ENCODE assay signal across 20 cellular contexts in the genomic region with DNA sequence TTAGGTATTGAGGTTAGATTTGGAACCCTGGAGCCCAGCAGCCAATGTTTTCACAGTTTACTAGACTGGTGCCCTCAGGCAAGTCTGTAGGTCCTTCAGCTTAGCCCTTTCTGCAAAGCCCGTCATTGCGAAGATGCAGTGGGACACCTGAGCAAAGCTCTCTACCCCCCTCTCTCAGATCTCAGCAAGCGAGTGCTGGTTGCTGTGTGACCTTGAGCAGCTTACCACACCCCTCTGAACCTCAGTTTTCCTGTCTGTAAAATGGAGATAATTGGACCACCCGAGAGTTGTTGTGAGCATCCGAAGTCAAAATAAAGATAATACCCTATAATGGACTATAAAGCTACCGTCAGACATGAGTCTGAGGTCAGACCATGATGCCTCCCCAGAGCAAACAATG. TPM values are rescaled to one million over a fixed set of nuclear protein-coding genes. Genes with fewer than 3 reads are reported as not detected.
DNase-seq lines count a peak whose midpoint lies in the region; ATAC-seq, FAIRE-seq and TF ChIP-seq lines count a peak whose summit lies in the region.
"Had no signal": no experiment of that assay in that cellular context is flagged by ENCODE, and none has a peak within 500 bp of the region (broad histone marks: within the 10 kb centered on the region; RNA-seq: fewer than 3 reads in every experiment).

No MANE protein-coding gene starts in this region.

- WGBS in HepG2 (ENCODE audit: low lambda C conversion rate), result 84% methylated on average over 6 of the region's 6 CpGs
- 85 to 92% (median 89%) methylated on average over 6 of the region's 6 CpGs for WGBS in heart left ventricle, 4 donors

- H2AFZ ChIP-seq in HepG2 (ENCODE audit: low read length), result no peak overlapping the region

- peak overlapping the region; percentile 35 for H3K4me3 Mint-ChIP-seq in progenitor cell of endocrine pancreas (ENCODE audit: low read depth)
- no peak overlapping the region for H3K4me3 Mint-ChIP-seq in activated T-cell treated with anti-CD3 and anti-CD28 coated beads, Interleukin-2, amount 50 U/mL, for 72 hours
- H3K4me3 Mint-ChIP-seq: CD8-positive, alpha-beta memory T cell had no signal

- peaks cover 13% of the 10 kb centered on the region for H3K36me3 Mint-ChIP-seq in progenitor cell of endocrine pancreas (ENCODE audit: insufficient read depth)
- H3K36me3 Mint-ChIP-seq in activated T-cell treated with anti-CD3 and anti-CD28 coated beads, Interleukin-2, amount 50 U/mL, for 72 hours (ENCODE audit: insufficient read depth in 2 of 2), result no peaks in the 10 kb centered on the region
- H3K36me3 Mint-ChIP-seq: CD8-positive, alpha-beta memory T cell had no signal

- in situ Hi-C loops in HepG2 (cut with HindIII; ENCODE audit: extremely low pct_ligation_motif_present, low pct_unique_long_range_greater_than_20kb), result no loop called here

- POLR2A ChIA-PET in GM10248 (lab: Yijun Ruan, JAX) (no interaction called here), HEK293 (lab: Yijun Ruan, JAX) (no interaction called here), HepG2 (lab: Yijun Ruan, JAX) (no interaction called here)

- H3K4me1 Mint-ChIP-seq in progenitor cell of endocrine pancreas (ENCODE audit: low read depth), result peaks cover 41% of the 10 kb centered on the region
- H3K4me1 Mint-ChIP-seq in activated T-cell treated with anti-CD3 and anti-CD28 coated beads, Interleukin-2, amount 50 U/mL, for 72 hours (ENCODE audit: low read depth), result no peaks in the 10 kb centered on the region
- H3K4me1 Mint-ChIP-seq: CD8-positive, alpha-beta memory T cell had no signal

- TF ChIP-seq CTCF in GM10248 (IDR thresholded peaks at IDR 0.05; ENCODE audit: control extremely low read depth, extremely low read depth, low read depth, missing control alignments) (no peak), HEK293 (tag by site-specific recombination; IDR thresholded peaks at IDR 0.05) (no peak), HepG2 (CRISPR knock-in tag; IDR thresholded peaks at IDR 0.05) (no peak), progenitor cell of endocrine pancreas (IDR thresholded peaks at IDR 0.05; ENCODE audit: unreplicated experiment) (no peak), heart left ventricle (IDR thresholded peaks at IDR 0.05) (no peak), D721Med (IDR thresholded peaks at IDR 0.05; ENCODE audit: insufficient read depth, missing control alignments) (no peak)

- H3K9me3 ChIP-seq in HEK293 (ENCODE audit: control insufficient read depth, insufficient read depth, low read depth, low read length), result no peaks in the 10 kb centered on the region
- H3K9me3 ChIP-seq in HepG2 (ENCODE audit: low read length), result no peaks in the 10 kb centered on the region
- H3K9me3 ChIP-seq in heart left ventricle, result no peaks in the 10 kb centered on the region
- H3K9me3 ChIP-seq: A549, BLaER1, Caco-2 had no signal

- no peak for TF ChIP-seq RAD21 in HepG2 (CRISPR knock-in tag; IDR thresholded peaks at IDR 0.05)

- FAIRE-seq in HepG2 (lab: Jason Lieb, UNC) (no peak), D721Med (lab: Jason Lieb, UNC) (no peak)
- FAIRE-seq: A549, GM12878, H1 had no signal

- H3K27ac ChIP-seq in HEK293 (ENCODE audit: extremely low read depth, low read depth, low read length) (no peak overlapping the region), HepG2 (ENCODE audit: extremely low read length, insufficient read depth, low read length) (no peak overlapping the region), heart left ventricle (no peak overlapping the region)
- H3K27ac ChIP-seq: A549, BLaER1 had no signal

- no TSS peak for BruUV-seq in HepG2 (replicated peaks; lab: Mats Ljungman, UMichigan)

- no peak overlapping the region for H3K4me3 ChIP-seq in HEK293 (ENCODE audit: low read depth, low read length)
- H3K4me3 ChIP-seq in HepG2 (replicated peaks in 1 of 3; ENCODE audit: insufficient read depth in 1 of 3, low read depth in 2 of 3, low read length in 3 of 3), result peak overlapping the region in 2 of 3 experiments; percentile 34 to 79; a peak in 4 of 6 replicates
- H3K4me3 ChIP-seq in heart left ventricle, result no peak overlapping the region
- H3K4me3 ChIP-seq: A549, BLaER1, GM12878 had no signal

- H3K4me1 ChIP-seq in HEK293 (ENCODE audit: control insufficient read depth, insufficient read depth, low read length) (no peaks in the 10 kb centered on the region), HepG2 (ENCODE audit: insufficient read depth, low read length) (peaks cover 84% of the 10 kb centered on the region), heart left ventricle (peaks cover 0 to 6% (median 0%) of the 10 kb centered on the region in 12 donors)
- H3K4me1 ChIP-seq: A549 had no signal

- DNase-seq in GM10248 (ENCODE audit: extremely low spot score) (peak; percentile 4), HepG2 (ENCODE audit: low spot score) (no peak), progenitor cell of endocrine pancreas (ENCODE audit: low spot score, unreplicated experiment) (no peak), heart left ventricle (no peak), NCI-H2171 treated with DMSO at 0.1 percent for 48 hours (lab: John Stamatoyannopoulos, UW) (no peak), D721Med (ENCODE audit: insufficient read length, low spot score) (no peak)
- no peak for DNase-seq in activated T-cell treated with anti-CD3 and anti-CD28 coated beads, Interleukin-2, amount 50 U/mL, for 72 hours
- DNase-seq: AML-193; Caco-2; CD8-positive, alpha-beta memory T cell; DMS 273 treated with DMSO at 0.1 percent for 48 hours; IMR-90; KG1 had no signal

- no peak for TF ChIP-seq EP300 in HepG2 (IDR thresholded peaks at IDR 0.05; ENCODE audit: low read depth in 2 of 2, low read length in 2 of 2)
- TF ChIP-seq EP300 in HepG2 (CRISPR knock-in tag; IDR thresholded peaks at IDR 0.05; ENCODE audit: borderline replicate concordance), result no peak

- peaks cover 61% of the 10 kb centered on the region for H3K79me2 ChIP-seq in HepG2 (ENCODE audit: insufficient read depth, low read length)

- no peaks in the 10 kb centered on the region for H3K27me3 Mint-ChIP-seq in progenitor cell of endocrine pancreas
- H3K27me3 Mint-ChIP-seq in activated T-cell treated with anti-CD3 and anti-CD28 coated beads, Interleukin-2, amount 50 U/mL, for 72 hours (ENCODE audit: low read depth), result no peaks in the 10 kb centered on the region

- peaks cover 19% of the 10 kb centered on the region for H4K20me1 ChIP-seq in HepG2 (ENCODE audit: insufficient read depth, low read length)
- H4K20me1 ChIP-seq: BLaER1 had no signal

- ATAC-seq in HepG2 (no peak), heart left ventricle (no peak)
- no peak for ATAC-seq in activated T-cell treated with anti-CD3 and anti-CD28 coated beads, Interleukin-2, amount 50 U/mL, for 72 hours (replicated peaks in 1 of 2)
- ATAC-seq: A549, GM12878, HCT116 had no signal

- intact Hi-C loops in HepG2 (cut with micrococcal nuclease; ENCODE audit: unreplicated experiment), result no loop called here
- intact Hi-C loops in heart left ventricle (cut with DNase I), result no loop called here

- H3K27ac Mint-ChIP-seq in progenitor cell of endocrine pancreas, result no peak overlapping the region
- no peak overlapping the region for H3K27ac Mint-ChIP-seq in activated T-cell treated with anti-CD3 and anti-CD28 coated beads, Interleukin-2, amount 50 U/mL, for 72 hours

- H3K9me3 Mint-ChIP-seq in progenitor cell of endocrine pancreas (ENCODE audit: low read depth), result no peaks in the 10 kb centered on the region
- no peaks in the 10 kb centered on the region for H3K9me3 Mint-ChIP-seq in activated T-cell treated with anti-CD3 and anti-CD28 coated beads, Interleukin-2, amount 50 U/mL, for 72 hours
- H3K9me3 Mint-ChIP-seq: CD8-positive, alpha-beta memory T cell had no signal

- TF ChIP-seq POLR2A in HepG2 (IDR thresholded peaks at IDR 0.05; ENCODE audit: insufficient read depth in 1 of 2, low read depth in 2 of 2, low read length in 2 of 2) (no peak), heart left ventricle (IDR thresholded peaks at IDR 0.05) (no peak)

- H3K36me3 ChIP-seq in HEK293 (ENCODE audit: control insufficient read depth in 2 of 2, insufficient read depth in 1 of 2, low read length in 2 of 2), result no peaks in the 10 kb centered on the region
- H3K36me3 ChIP-seq in HepG2 (replicated peaks in 1 of 2; ENCODE audit: control insufficient read depth in 1 of 2, insufficient read depth in 2 of 2, low read length in 2 of 2), result peaks cover 3 to 28% of the 10 kb centered on the region in 2 experiments
- H3K36me3 ChIP-seq in heart left ventricle, result no peaks in the 10 kb centered on the region
- H3K36me3 ChIP-seq: BLaER1 had no signal

- H3K4me2 ChIP-seq in HepG2 (ENCODE audit: low read depth, low read length), result peak overlapping the region; percentile 98
- H3K4me2 ChIP-seq: A549, BLaER1 had no signal

- no peaks in the 10 kb centered on the region for H3K27me3 ChIP-seq in HepG2 (ENCODE audit: control insufficient read depth in 1 of 2, insufficient read depth in 2 of 2, low read length in 2 of 2)
- H3K27me3 ChIP-seq in heart left ventricle, result no peaks in the 10 kb centered on the region
- H3K27me3 ChIP-seq: BLaER1 had no signal

- CTCF ChIA-PET in GM10248 (lab: Yijun Ruan, JAX) (interaction anchor here (1.0 to 8.2 kb wide), 4 partner anchors 8 to 348 kb away, joined by 3 to 53 read pairs (median 16); a partner anchor contains a TSS), HEK293 (lab: Yijun Ruan, JAX) (interaction anchor here (1.1 to 3.2 kb wide), 2 partner anchors 12 to 30 kb away, joined by 3 to 11 read pairs; no protein-coding TSS in a partner anchor), HepG2 (lab: Yijun Ruan, JAX; ENCODE audit: low intra/inter-chr PET ratio, low total read pairs) (interaction anchor here (0.9 kb wide), 1 partner anchor 28 kb away, joined by 3 read pairs; no protein-coding TSS in a partner anchor)

- H3K9ac ChIP-seq in HepG2 (ENCODE audit: insufficient read depth, low read depth, low read length), result peak overlapping the region; percentile 55; the same call in 1 of the 2 replicates
- H3K9ac ChIP-seq: BLaER1 had no signal

RNA-seq across cellular contexts. Expression of a gene that starts 3.7 kb away (rescaled TPM):
- 3.8 and 4.8 TPM in 2 replicates for total RNA-seq in HepG2 (2016; rRNA removed; fragmentation: Illumina TruSeq; extraction: Trizol)
- 1.9 and 2.0 TPM in 2 replicates for total RNA-seq in HepG2 (2016; cell fraction: cytosol; rRNA removed; fragmentation: Illumina TruSeq; extraction: Trizol; ENCODE audit: low read depth)
- 2.9 and 4.5 TPM in 2 replicates for total RNA-seq in HepG2 (2016; cell fraction: insoluble cytoplasmic fraction; rRNA removed; fragmentation: Illumina TruSeq; extraction: Trizol)
- total RNA-seq in HepG2 (2016; cell fraction: membrane; rRNA removed; fragmentation: Illumina TruSeq; extraction: Trizol), result 3.9 and 4.0 TPM in 2 replicates
- total RNA-seq in HepG2 (2016; cell fraction: nucleus; rRNA removed; fragmentation: Illumina TruSeq; extraction: Trizol), result 10.5 and 11.9 TPM in 2 replicates
- polyA plus RNA-seq in HepG2 (2011; rRNA removed), result 14.5 and 26.6 TPM in 2 replicates
- 10.4 and 11.4 TPM in 2 replicates for polyA plus RNA-seq in HepG2 (2011; cell fraction: cytosol; rRNA removed)
- polyA plus RNA-seq in HepG2 (2011; cell fraction: nucleus; rRNA removed), result 72.5 and 82.9 TPM in 2 replicates
- 14.5 and 17.3 TPM in 2 replicates for polyA plus RNA-seq in HepG2 (2012)
- polyA plus RNA-seq in HepG2 (2016; cell fraction: cytosol; fragmentation: Illumina TruSeq; extraction: Trizol; ENCODE audit: low read depth), result 2.2 and 2.7 TPM in 2 replicates
- polyA plus RNA-seq in HepG2 (2016; cell fraction: insoluble cytoplasmic fraction; fragmentation: Illumina TruSeq; extraction: Trizol; ENCODE audit: low read depth), result 4.9 and 6.8 TPM in 2 replicates
- 4.3 TPM in 2 replicates for polyA plus RNA-seq in HepG2 (2016; cell fraction: membrane; fragmentation: Illumina TruSeq; extraction: Trizol; ENCODE audit: low read depth)
- polyA plus RNA-seq in HepG2 (2016; cell fraction: nucleus; fragmentation: Illumina TruSeq; extraction: Trizol; ENCODE audit: insufficient read depth, low read depth), result 43.1 and 46.9 TPM in 2 replicates
- polyA minus RNA-seq in HepG2 (2011; rRNA and poly(A)+ RNA removed; ENCODE audit: low replicate concordance), result 0.19 and 29.3 TPM in 2 replicates
- polyA minus RNA-seq in HepG2 (2011; cell fraction: cytosol; rRNA and poly(A)+ RNA removed), result 9.6 and 11.7 TPM in 2 replicates
- 16.9 and 24.6 TPM in 2 replicates for polyA minus RNA-seq in HepG2 (2011; cell fraction: nucleus; rRNA and poly(A)+ RNA removed)
- total RNA-seq in progenitor cell of endocrine pancreas, result 21.0 and 21.2 TPM in 2 replicates
- under 1 TPM in 5 of 9 donors, not detected in 4; 0.07 to 0.25 (median 0.14) TPM for total RNA-seq in heart left ventricle
- polyA plus RNA-seq in heart left ventricle, result under 1 TPM; 0.03 to 0.11 TPM
- total RNA-seq in activated T-cell treated with anti-CD3 and anti-CD28 coated beads, Interleukin-2, amount 50 U/mL, for 72 hours, result under 1 TPM; 0.12 to 0.25 TPM
- total RNA-seq: CD8-positive, alpha-beta memory T cell; Daoy; GM12878; IMR-90 had no signal
- polyA plus RNA-seq: CD8-positive, alpha-beta memory T cell had no signal

RNA-seq across cellular contexts. Expression of a gene that starts 36.3 kb away (rescaled TPM):
- total RNA-seq in HepG2 (2016; rRNA removed; fragmentation: Illumina TruSeq; extraction: Trizol), result 105 and 120 TPM in 2 replicates
- 15.2 and 16.6 TPM in 2 replicates for total RNA-seq in HepG2 (2016; cell fraction: cytosol; rRNA removed; fragmentation: Illumina TruSeq; extraction: Trizol; ENCODE audit: low read depth)
- 109 and 123 TPM in 2 replicates for total RNA-seq in HepG2 (2016; cell fraction: insoluble cytoplasmic fraction; rRNA removed; fragmentation: Illumina TruSeq; extraction: Trizol)
- 29.3 and 30.6 TPM in 2 replicates for total RNA-seq in HepG2 (2016; cell fraction: membrane; rRNA removed; fragmentation: Illumina TruSeq; extraction: Trizol)
- total RNA-seq in HepG2 (2016; cell fraction: nucleus; rRNA removed; fragmentation: Illumina TruSeq; extraction: Trizol), result 97.6 and 120 TPM in 2 replicates
- 82.6 and 106 TPM in 2 replicates for polyA plus RNA-seq in HepG2 (2011; rRNA removed)
- 53.6 and 58.7 TPM in 2 replicates for polyA plus RNA-seq in HepG2 (2011; cell fraction: cytosol; rRNA removed)
- 231 and 242 TPM in 2 replicates for polyA plus RNA-seq in HepG2 (2011; cell fraction: nucleus; rRNA removed)
- polyA plus RNA-seq in HepG2 (2012), result 45.8 and 68.4 TPM in 2 replicates
- polyA plus RNA-seq in HepG2 (2016; cell fraction: cytosol; fragmentation: Illumina TruSeq; extraction: Trizol; ENCODE audit: low read depth), result 11.3 and 12.0 TPM in 2 replicates
- polyA plus RNA-seq in HepG2 (2016; cell fraction: insoluble cytoplasmic fraction; fragmentation: Illumina TruSeq; extraction: Trizol; ENCODE audit: low read depth), result 83.4 and 100 TPM in 2 replicates
- 18.2 and 23.9 TPM in 2 replicates for polyA plus RNA-seq in HepG2 (2016; cell fraction: membrane; fragmentation: Illumina TruSeq; extraction: Trizol; ENCODE audit: low read depth)
- 214 and 219 TPM in 2 replicates for polyA plus RNA-seq in HepG2 (2016; cell fraction: nucleus; fragmentation: Illumina TruSeq; extraction: Trizol; ENCODE audit: insufficient read depth, low read depth)
- polyA minus RNA-seq in HepG2 (2011; rRNA and poly(A)+ RNA removed; ENCODE audit: low replicate concordance), result 168 and 202 TPM in 2 replicates
- polyA minus RNA-seq in HepG2 (2011; cell fraction: cytosol; rRNA and poly(A)+ RNA removed), result 27.9 and 30.7 TPM in 2 replicates
- polyA minus RNA-seq in HepG2 (2011; cell fraction: nucleus; rRNA and poly(A)+ RNA removed), result 96.8 and 111 TPM in 2 replicates
- 111 and 120 TPM in 2 replicates for total RNA-seq in progenitor cell of endocrine pancreas
- 10 to 100 TPM; 19.4 to 43.4 (median 28.4) TPM for total RNA-seq in heart left ventricle
- polyA plus RNA-seq in heart left ventricle, result 10 to 100 TPM; 34.1 to 39.3 TPM
- total RNA-seq in activated T-cell treated with anti-CD3 and anti-CD28 coated beads, Interleukin-2, amount 50 U/mL, for 72 hours, result 10 to 100 TPM; 59.9 to 72.3 TPM

RNA-seq across cellular contexts. Expression of a gene that starts 44.6 kb away (rescaled TPM):
- total RNA-seq in HepG2 (2016; rRNA removed; fragmentation: Illumina TruSeq; extraction: Trizol), result 39.2 and 81.4 TPM in 2 replicates
- total RNA-seq in HepG2 (2016; cell fraction: cytosol; rRNA removed; fragmentation: Illumina TruSeq; extraction: Trizol; ENCODE audit: low read depth), result 13.7 and 14.2 TPM in 2 replicates
- 42.8 and 80.9 TPM in 2 replicates for total RNA-seq in HepG2 (2016; cell fraction: insoluble cytoplasmic fraction; rRNA removed; fragmentation: Illumina TruSeq; extraction: Trizol)
- 36.3 and 40.4 TPM in 2 replicates for total RNA-seq in HepG2 (2016; cell fraction: membrane; rRNA removed; fragmentation: Illumina TruSeq; extraction: Trizol)
- total RNA-seq in HepG2 (2016; cell fraction: nucleus; rRNA removed; fragmentation: Illumina TruSeq; extraction: Trizol), result 71.9 and 87.9 TPM in 2 replicates
- 109 and 113 TPM in 2 replicates for polyA plus RNA-seq in HepG2 (2011; rRNA removed)
- 120 and 141 TPM in 2 replicates for polyA plus RNA-seq in HepG2 (2011; cell fraction: cytosol; rRNA removed)
- polyA plus RNA-seq in HepG2 (2011; cell fraction: nucleus; rRNA removed), result 144 and 146 TPM in 2 replicates
- polyA plus RNA-seq in HepG2 (2012), result 68.1 and 72.3 TPM in 2 replicates
- 11.1 and 15.6 TPM in 2 replicates for polyA plus RNA-seq in HepG2 (2016; cell fraction: cytosol; fragmentation: Illumina TruSeq; extraction: Trizol; ENCODE audit: low read depth)
- polyA plus RNA-seq in HepG2 (2016; cell fraction: insoluble cytoplasmic fraction; fragmentation: Illumina TruSeq; extraction: Trizol; ENCODE audit: low read depth), result 38.9 and 40.8 TPM in 2 replicates
- 25.9 and 27.2 TPM in 2 replicates for polyA plus RNA-seq in HepG2 (2016; cell fraction: membrane; fragmentation: Illumina TruSeq; extraction: Trizol; ENCODE audit: low read depth)
- polyA plus RNA-seq in HepG2 (2016; cell fraction: nucleus; fragmentation: Illumina TruSeq; extraction: Trizol; ENCODE audit: insufficient read depth, low read depth), result 141 and 156 TPM in 2 replicates
- 175 and 196 TPM in 2 replicates for polyA minus RNA-seq in HepG2 (2011; rRNA and poly(A)+ RNA removed; ENCODE audit: low replicate concordance)
- polyA minus RNA-seq in HepG2 (2011; cell fraction: cytosol; rRNA and poly(A)+ RNA removed), result 60.9 and 63.0 TPM in 2 replicates
- 51.1 and 68.9 TPM in 2 replicates for polyA minus RNA-seq in HepG2 (2011; cell fraction: nucleus; rRNA and poly(A)+ RNA removed)
- 117 and 119 TPM in 2 replicates for total RNA-seq in progenitor cell of endocrine pancreas
- 100 to 1,000 TPM in 2 of 9 donors, 10 to 100 TPM in 7; 55.4 to 129 (median 68.9) TPM for total RNA-seq in heart left ventricle
- 10 to 100 TPM; 48.5 to 49.5 TPM for polyA plus RNA-seq in heart left ventricle
- total RNA-seq in activated T-cell treated with anti-CD3 and anti-CD28 coated beads, Interleukin-2, amount 50 U/mL, for 72 hours, result 10 to 100 TPM; 73.6 to 79.8 TPM

RNA-seq across cellular contexts. Expression of a gene that starts 47.0 kb away (rescaled TPM):
- total RNA-seq in HepG2 (2016; rRNA removed; fragmentation: Illumina TruSeq; extraction: Trizol), result 49.9 and 54.6 TPM in 2 replicates
- 13.4 and 14.8 TPM in 2 replicates for total RNA-seq in HepG2 (2016; cell fraction: cytosol; rRNA removed; fragmentation: Illumina TruSeq; extraction: Trizol; ENCODE audit: low read depth)
- 43.2 and 52.2 TPM in 2 replicates for total RNA-seq in HepG2 (2016; cell fraction: insoluble cytoplasmic fraction; rRNA removed; fragmentation: Illumina TruSeq; extraction: Trizol)
- 11.7 and 13.3 TPM in 2 replicates for total RNA-seq in HepG2 (2016; cell fraction: membrane; rRNA removed; fragmentation: Illumina TruSeq; extraction: Trizol)
- total RNA-seq in HepG2 (2016; cell fraction: nucleus; rRNA removed; fragmentation: Illumina TruSeq; extraction: Trizol), result 42.0 and 47.5 TPM in 2 replicates
- 20.8 and 25.4 TPM in 2 replicates for polyA plus RNA-seq in HepG2 (2011; rRNA removed)
- polyA plus RNA-seq in HepG2 (2011; cell fraction: cytosol; rRNA removed), result 21.8 and 27.6 TPM in 2 replicates
- 32.7 and 41.3 TPM in 2 replicates for polyA plus RNA-seq in HepG2 (2011; cell fraction: nucleus; rRNA removed)
- 27.9 and 29.4 TPM in 2 replicates for polyA plus RNA-seq in HepG2 (2012)
- 2.5 and 3.1 TPM in 2 replicates for polyA plus RNA-seq in HepG2 (2016; cell fraction: cytosol; fragmentation: Illumina TruSeq; extraction: Trizol; ENCODE audit: low read depth)
- polyA plus RNA-seq in HepG2 (2016; cell fraction: insoluble cytoplasmic fraction; fragmentation: Illumina TruSeq; extraction: Trizol; ENCODE audit: low read depth), result 30.1 and 34.3 TPM in 2 replicates
- 5.2 and 6.4 TPM in 2 replicates for polyA plus RNA-seq in HepG2 (2016; cell fraction: membrane; fragmentation: Illumina TruSeq; extraction: Trizol; ENCODE audit: low read depth)
- 35.7 and 42.8 TPM in 2 replicates for polyA plus RNA-seq in HepG2 (2016; cell fraction: nucleus; fragmentation: Illumina TruSeq; extraction: Trizol; ENCODE audit: insufficient read depth, low read depth)
- 43.7 and 47.9 TPM in 2 replicates for polyA minus RNA-seq in HepG2 (2011; rRNA and poly(A)+ RNA removed; ENCODE audit: low replicate concordance)
- 19.5 and 27.3 TPM in 2 replicates for polyA minus RNA-seq in HepG2 (2011; cell fraction: cytosol; rRNA and poly(A)+ RNA removed)
- polyA minus RNA-seq in HepG2 (2011; cell fraction: nucleus; rRNA and poly(A)+ RNA removed), result 36.7 and 44.8 TPM in 2 replicates
- total RNA-seq in progenitor cell of endocrine pancreas, result 86.2 and 89.0 TPM in 2 replicates
- 100 to 1,000 TPM in 4 of 9 donors, 10 to 100 TPM in 5; 59.5 to 133 (median 98.7) TPM for total RNA-seq in heart left ventricle
- polyA plus RNA-seq in heart left ventricle, result 10 to 100 TPM; 16.7 to 54.6 TPM
- 100 to 1,000 TPM; 105 to 120 TPM for total RNA-seq in activated T-cell treated with anti-CD3 and anti-CD28 coated beads, Interleukin-2, amount 50 U/mL, for 72 hours

Comparison
In these comparisons a context has a peak if more than half of its experiments do, and no peak if none do; other contexts are left out.
1. H3K4me3 ChIP-seq: peak in HepG2 (2 of 3); none in HEK293 (single experiment) and heart left ventricle (0 of 12).